ENCODE assay signal across 24 cellular contexts in the genomic region with DNA sequence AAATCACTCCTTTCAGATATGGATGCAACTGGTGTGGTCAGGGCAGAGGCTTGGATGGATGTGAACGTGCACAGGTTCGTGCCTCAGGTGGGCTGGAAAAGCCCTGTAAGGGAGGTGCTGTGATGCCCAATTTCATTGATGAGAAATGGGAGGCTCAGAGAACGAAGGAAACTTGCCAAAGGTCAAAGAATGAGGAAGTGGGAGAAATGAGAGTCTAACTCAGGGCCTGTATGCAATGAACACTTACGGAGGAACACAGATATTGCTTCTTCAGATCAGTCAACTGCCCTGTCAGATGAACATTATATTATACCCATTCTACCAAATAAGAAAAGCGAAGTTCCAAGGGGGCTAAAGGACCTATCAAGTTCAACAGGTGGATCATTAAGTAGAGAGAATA.
DNase-seq lines count a peak whose midpoint lies in the region; ATAC-seq, FAIRE-seq and TF ChIP-seq lines count a peak whose summit lies in the region.
"Had no signal": no experiment of that assay in that cellular context is flagged by ENCODE, and none has a peak within 500 bp of the region (broad histone marks: within the 10 kb centered on the region; RNA-seq: fewer than 3 reads in every experiment).

No MANE protein-coding gene starts in this region.

- intact Hi-C loops in Caco-2 (cut with micrococcal nuclease; ENCODE audit: unreplicated experiment), result no loop called here

- H2AFZ ChIP-seq in Karpas-422 (ENCODE audit: low read length), result peak overlapping the region; percentile 88; the same call in 1 of the 2 replicates
- no peak overlapping the region; the same call in 1 of the 2 replicates for H2AFZ ChIP-seq in OCI-LY3 (ENCODE audit: low read depth, low read length)
- H2AFZ ChIP-seq: GM23248 had no signal

- H3K4me1 Mint-ChIP-seq in stimulated activated memory B cell treated with anti-CD40 and anti-IgM and Interleukin-4, amounts not matched to agents 10 μg/mL and 1 μg/mL and 100 μg/mL, for 72 hours, result peaks cover 30% of the 10 kb centered on the region
- no peaks in the 10 kb centered on the region for H3K4me1 Mint-ChIP-seq in Caco-2 (ENCODE audit: low read depth, unreplicated experiment)

- no peak overlapping the region for H3K4me3 Mint-ChIP-seq in stimulated activated memory B cell treated with anti-CD40 and anti-IgM and Interleukin-4, amounts not matched to agents 10 μg/mL and 1 μg/mL and 100 μg/mL, for 72 hours
- H3K4me3 Mint-ChIP-seq in Caco-2 (ENCODE audit: unreplicated experiment), result no peak overlapping the region
- H3K4me3 Mint-ChIP-seq: T-cell had no signal

- H3K4me1 ChIP-seq in Karpas-422 (ENCODE audit: low read length) (peaks cover 25% of the 10 kb centered on the region), OCI-LY3 (ENCODE audit: low read length) (peaks cover 31% of the 10 kb centered on the region), Caco-2 (no peaks in the 10 kb centered on the region)
- H3K4me1 ChIP-seq: HAP-1 had no signal

- H3K36me3 Mint-ChIP-seq in stimulated activated memory B cell treated with anti-CD40 and anti-IgM and Interleukin-4, amounts not matched to agents 10 μg/mL and 1 μg/mL and 100 μg/mL, for 72 hours, result no peaks in the 10 kb centered on the region
- no peaks in the 10 kb centered on the region for H3K36me3 Mint-ChIP-seq in Caco-2 (ENCODE audit: insufficient read depth, unreplicated experiment)
- H3K36me3 Mint-ChIP-seq: CD4-positive, alpha-beta memory T cell; T-cell had no signal

- H3K9me2 ChIP-seq in Karpas-422 (replicated peaks; ENCODE audit: insufficient read depth, low read length), result no peaks in the 10 kb centered on the region; the same call in 1 of the 2 replicates
- H3K9me2 ChIP-seq: SK-N-SH had no signal

- TF ChIP-seq CTCF in OCI-LY3 (IDR thresholded peaks at IDR 0.05; ENCODE audit: low read depth, low read length) (no peak), Caco-2 (IDR thresholded peaks at IDR 0.05; ENCODE audit: insufficient read depth in 1 of 2, low read depth in 1 of 2, low read length in 1 of 2, severe bottlenecking in 1 of 2, unreplicated experiment in 1 of 2) (no peak)

- POLR2A ChIA-PET in Caco-2 (lab: Charles Lee), result no interaction called here

- CTCF ChIA-PET in Caco-2 (lab: Charles Lee), result no interaction called here

- H3K27me3 ChIP-seq in Karpas-422 (ENCODE audit: low read length) (no peaks in the 10 kb centered on the region), OCI-LY3 (ENCODE audit: low read depth, low read length) (no peaks in the 10 kb centered on the region), Caco-2 (replicated peaks; ENCODE audit: control insufficient read depth, insufficient read depth, low read length) (no peaks in the 10 kb centered on the region; the same call in 1 of the 2 replicates)
- H3K27me3 ChIP-seq: BLaER1 had no signal

- no peak overlapping the region for H3K27ac Mint-ChIP-seq in stimulated activated memory B cell treated with anti-CD40 and anti-IgM and Interleukin-4, amounts not matched to agents 10 μg/mL and 1 μg/mL and 100 μg/mL, for 72 hours
- H3K27ac Mint-ChIP-seq in Caco-2 (ENCODE audit: unreplicated experiment), result no peak overlapping the region
- H3K27ac Mint-ChIP-seq: CD4-positive, alpha-beta memory T cell; IgD-negative memory B cell; T-cell had no signal

- DNase-seq in GM12891 (ENCODE audit: insufficient read length, low spot score) (no peak), Karpas-422 (no peak), Caco-2 (no peak)
- DNase-seq: CD4-positive, alpha-beta memory T cell; DND-41; GM23248; Kasumi-1; NCI-H1092 treated with DMSO at 0.1 percent for 48 hours; NCI-H1436 treated with DMSO at 0.1 percent for 48 hours; NCI-H2029; NCI-H2227 treated with DMSO at 0.1 percent for 48 hours; NCI-H510A; PC-3; SHP77; SK-N-SH; T-cell had no signal

- H3K4me3 ChIP-seq in Karpas-422 (ENCODE audit: low read length), result no peak overlapping the region
- no peak overlapping the region for H3K4me3 ChIP-seq in OCI-LY3 (ENCODE audit: low read length)
- no peak overlapping the region for H3K4me3 ChIP-seq in Caco-2 (ENCODE audit: low read depth, low read length)
- H3K4me3 ChIP-seq: BLaER1, GM23248, HAP-1 had no signal

- no TSS peak for BruUV-seq in Caco-2 (replicated peaks; lab: Mats Ljungman, UMichigan)

- no peak for FAIRE-seq in GM12891 (lab: Jason Lieb, UNC)
- FAIRE-seq: GM12892 had no signal

- H3K9me3 ChIP-seq in Karpas-422 (ENCODE audit: low read length) (no peaks in the 10 kb centered on the region), OCI-LY3 (ENCODE audit: insufficient read depth, low read length) (no peaks in the 10 kb centered on the region), Caco-2 (no peaks in the 10 kb centered on the region)
- H3K9me3 ChIP-seq: BLaER1, HAP-1, SK-N-SH had no signal

- H3K4me2 ChIP-seq in Karpas-422 (ENCODE audit: low read depth, low read length, poor library complexity, severe bottlenecking) (no peak overlapping the region), OCI-LY3 (ENCODE audit: low read length) (peak overlapping the region; percentile 79; the same call in 1 of the 2 replicates)
- H3K4me2 ChIP-seq: BLaER1, SK-N-SH had no signal

- no peaks in the 10 kb centered on the region for H3K27me3 Mint-ChIP-seq in stimulated activated memory B cell treated with anti-CD40 and anti-IgM and Interleukin-4, amounts not matched to agents 10 μg/mL and 1 μg/mL and 100 μg/mL, for 72 hours
- H3K27me3 Mint-ChIP-seq in Caco-2 (ENCODE audit: insufficient read depth, unreplicated experiment), result peaks cover 2% of the 10 kb centered on the region

- no peaks in the 10 kb centered on the region for H3K36me3 ChIP-seq in Karpas-422 (ENCODE audit: insufficient read depth, low read length)
- H3K36me3 ChIP-seq in OCI-LY3 (replicated peaks; ENCODE audit: low read depth, low read length), result no peaks in the 10 kb centered on the region
- H3K36me3 ChIP-seq in Caco-2 (ENCODE audit: control insufficient read depth, insufficient read depth, low read length), result no peaks in the 10 kb centered on the region
- H3K36me3 ChIP-seq: BLaER1, HAP-1 had no signal

- H3K79me2 ChIP-seq in Karpas-422 (ENCODE audit: low read length), result no peaks in the 10 kb centered on the region
- H3K79me2 ChIP-seq in OCI-LY3 (ENCODE audit: low read length), result no peaks in the 10 kb centered on the region

- ATAC-seq in stimulated activated memory B cell treated with anti-CD40 and anti-IgM and Interleukin-4, amounts not matched to agents 10 μg/mL and 1 μg/mL and 100 μg/mL, for 72 hours, result peak; percentile 45
- ATAC-seq in HG03095 (IDR thresholded peaks at IDR 0.05; ENCODE audit: unreplicated experiment) (no peak), HG02571 (IDR thresholded peaks at IDR 0.05; ENCODE audit: unreplicated experiment) (no peak)
- ATAC-seq: PC-3, T-cell had no signal

- TF ChIP-seq POLR2A in GM12891 (IDR thresholded peaks at IDR 0.05; ENCODE audit: low read depth, low read length), result no peak

- no peak overlapping the region for H3K9ac ChIP-seq in Karpas-422 (ENCODE audit: low read length)
- no peak overlapping the region for H3K9ac ChIP-seq in OCI-LY3 (ENCODE audit: low read length)
- H3K9ac ChIP-seq: BLaER1, GM23248, SK-N-SH had no signal

- no peaks in the 10 kb centered on the region for H3K9me3 Mint-ChIP-seq in stimulated activated memory B cell treated with anti-CD40 and anti-IgM and Interleukin-4, amounts not matched to agents 10 μg/mL and 1 μg/mL and 100 μg/mL, for 72 hours
- no peaks in the 10 kb centered on the region for H3K9me3 Mint-ChIP-seq in Caco-2 (ENCODE audit: unreplicated experiment)
- H3K9me3 Mint-ChIP-seq: CD4-positive, alpha-beta memory T cell; IgD-negative memory B cell; T-cell had no signal

- H3K27ac ChIP-seq in Karpas-422 (ENCODE audit: low read length), result no peak overlapping the region
- no peak overlapping the region for H3K27ac ChIP-seq in OCI-LY3 (ENCODE audit: low read length)
- H3K27ac ChIP-seq: BLaER1, GM23248 had no signal

- H4K20me1 ChIP-seq in Karpas-422 (ENCODE audit: insufficient read depth, low read depth, low read length) (no peaks in the 10 kb centered on the region), OCI-LY3 (ENCODE audit: insufficient read depth, low read length) (no peaks in the 10 kb centered on the region)
- H4K20me1 ChIP-seq: BLaER1 had no signal

TF ChIP-seq in GM12891, 5 proteins besides CTCF, POLR2A, EP300 and RAD21:
- TF ChIP-seq SPI1 (IDR thresholded peaks at IDR 0.05; ENCODE audit: low read depth, low read length) (peak; percentile 80), POU2F2 (IDR thresholded peaks at IDR 0.05; ENCODE audit: low read depth, low read length) (no peak), POLR2AphosphoS5 (IDR thresholded peaks at IDR 0.05; ENCODE audit: low read depth, low read length) (no peak), TAF1 (IDR thresholded peaks at IDR 0.05; ENCODE audit: low read depth, low read length) (no peak)
